In the genomic region with DNA sequence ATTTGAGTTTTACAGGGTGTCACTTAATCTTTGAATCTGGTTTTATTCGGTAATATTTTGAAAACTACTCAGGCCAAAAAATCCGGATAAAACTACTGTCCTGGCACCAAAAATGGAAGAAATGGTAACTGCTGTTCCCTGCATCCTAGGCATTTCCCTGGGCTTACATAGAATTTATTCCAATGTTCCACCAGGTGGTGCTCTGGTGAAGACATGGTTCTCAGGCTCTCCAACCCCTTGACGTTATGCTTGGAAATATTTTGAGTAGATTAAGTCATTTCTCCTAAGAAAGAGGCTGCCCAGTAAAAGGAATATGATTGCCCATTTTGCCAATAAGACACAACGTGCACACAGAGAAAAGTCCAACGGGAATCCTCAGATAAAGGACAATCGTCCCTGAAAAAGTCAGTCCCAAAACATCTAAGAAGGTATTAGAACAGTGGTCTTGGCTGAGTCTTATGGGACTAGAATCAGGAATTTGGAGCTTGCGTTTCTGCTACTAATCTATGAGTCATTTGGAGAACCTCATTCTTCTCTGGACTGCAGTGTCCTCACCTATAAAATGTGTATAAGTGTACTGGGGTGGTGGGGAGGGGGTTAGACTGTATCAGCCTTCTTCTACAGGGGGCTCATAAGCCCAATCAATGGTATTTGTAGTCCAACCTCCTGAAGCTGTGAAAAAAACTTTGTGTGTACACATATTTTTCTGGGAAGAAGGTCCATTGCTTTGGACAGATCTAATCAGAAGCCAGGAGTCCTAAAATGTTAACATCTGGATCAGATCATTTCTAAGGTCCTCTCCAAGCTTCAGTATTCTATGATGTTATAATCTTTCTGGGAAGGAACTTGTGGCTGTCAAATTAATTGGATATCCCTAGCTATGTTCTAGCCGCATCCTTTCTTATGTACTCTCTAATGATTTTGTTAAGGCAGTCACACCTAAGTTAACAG, we compare ENCODE assay signal across 8 cellular contexts.
DNase-seq lines count a peak whose midpoint lies in the region; TF ChIP-seq lines count a peak whose summit lies in the region.

No MANE protein-coding gene starts in this region.

- no peaks in the 10 kb centered on the region for H3K36me3 Mint-ChIP-seq in activated naive CD8-positive, alpha-beta T cell treated with anti-CD3 and anti-CD28 coated beads for 36 hours

- H3K27me3 Mint-ChIP-seq in activated naive CD8-positive, alpha-beta T cell treated with anti-CD3 and anti-CD28 coated beads for 36 hours, result no peaks in the 10 kb centered on the region

- H3K36me3 ChIP-seq in prostate gland, result no peaks in the 10 kb centered on the region
- H3K36me3 ChIP-seq in ovary, result no peaks in the 10 kb centered on the region

- WGBS in prostate gland, result 43% methylated on average over 8 of the region's 8 CpGs
- 44 to 49% (median 44%) methylated on average over 8 of the region's 8 CpGs for WGBS in ovary, 3 donors

- H3K27ac Mint-ChIP-seq in activated naive CD8-positive, alpha-beta T cell treated with anti-CD3 and anti-CD28 coated beads for 36 hours, result no peak overlapping the region

- no peak for TF ChIP-seq POLR2A in prostate gland (IDR thresholded peaks at IDR 0.05)
- TF ChIP-seq POLR2A in ovary (IDR thresholded peaks at IDR 0.05), result no peak

- TF ChIP-seq CTCF in fibroblast of villous mesenchyme (IDR thresholded peaks at IDR 0.05; ENCODE audit: insufficient read depth, low read depth, low read length), result peak; percentile 67
- TF ChIP-seq CTCF in prostate gland (IDR thresholded peaks at IDR 0.05), result peak; percentile 30 to 67 (median 48)
- TF ChIP-seq CTCF in ovary (IDR thresholded peaks at IDR 0.05), result no peak

- peak; percentile 73 for DNase-seq in DMS53 treated with DMSO at 0.1 percent for 48 hours (lab: John Stamatoyannopoulos, UW; ENCODE audit: unreplicated experiment)
- DNase-seq in HT1080 (ENCODE audit: low read depth), result peak; percentile 48
- peak; percentile 37 to 70 for DNase-seq in SHP77 (lab: John Stamatoyannopoulos, UW)
- DNase-seq in fibroblast of villous mesenchyme (ENCODE audit: low read depth), result peak; percentile 75
- peak; percentile 43 for DNase-seq in prostate gland (ENCODE audit: low spot score)
- DNase-seq in ecto neural progenitor cell (ENCODE audit: low spot score), result no peak
- no peak for DNase-seq in activated naive CD8-positive, alpha-beta T cell treated with anti-CD3 and anti-CD28 coated beads for 36 hours
- no peak for DNase-seq in ovary

- H3K4me1 ChIP-seq in prostate gland (replicated peaks) (no peaks in the 10 kb centered on the region), ovary (ENCODE audit: insufficient read depth) (no peaks in the 10 kb centered on the region)

- peaks cover 3% of the 10 kb centered on the region for H3K9me3 Mint-ChIP-seq in activated naive CD8-positive, alpha-beta T cell treated with anti-CD3 and anti-CD28 coated beads for 36 hours

- intact Hi-C loops in prostate gland (cut with DNase I), result no loop called here
- intact Hi-C loops in ovary (cut with DNase I), result no loop called here

- H3K9me3 ChIP-seq in prostate gland, result no peaks in the 10 kb centered on the region
- H3K9me3 ChIP-seq in ovary, result no peaks in the 10 kb centered on the region

- H3K4me3 ChIP-seq in fibroblast of villous mesenchyme (ENCODE audit: low read depth, low read length), result no peak overlapping the region
- H3K4me3 ChIP-seq in prostate gland, result no peak overlapping the region
- H3K4me3 ChIP-seq in ovary, result no peak overlapping the region

- H3K4me1 Mint-ChIP-seq in activated naive CD8-positive, alpha-beta T cell treated with anti-CD3 and anti-CD28 coated beads for 36 hours, result no peaks in the 10 kb centered on the region

- no peak overlapping the region for H3K27ac ChIP-seq in prostate gland
- no peak overlapping the region for H3K27ac ChIP-seq in ovary

- TF ChIP-seq EP300 in ovary (IDR thresholded peaks at IDR 0.05), result no peak

- H3K4me3 Mint-ChIP-seq in activated naive CD8-positive, alpha-beta T cell treated with anti-CD3 and anti-CD28 coated beads for 36 hours, result no peak overlapping the region

- H3K27me3 ChIP-seq in prostate gland (replicated peaks; ENCODE audit: insufficient read depth), result no peaks in the 10 kb centered on the region
- no peaks in the 10 kb centered on the region for H3K27me3 ChIP-seq in ovary

Comparison
In these comparisons a context has a peak if more than half of its experiments do, and no peak if none do; other contexts are left out.
1. DNase-seq: peak in DMS53 treated with DMSO at 0.1 percent for 48 hours (single experiment), HT1080 (single experiment), SHP77 (2 of 2), fibroblast of villous mesenchyme (single experiment) and prostate gland (single experiment); none in ecto neural progenitor cell (single experiment), activated naive CD8-positive, alpha-beta T cell treated with anti-CD3 and anti-CD28 coated beads for 36 hours (single experiment) and ovary (0 of 5).
2. CTCF ChIP-seq: peak in fibroblast of villous mesenchyme (single experiment) and prostate gland (4 of 4); none in ovary (0 of 3).